26 cellular contexts compared by ENCODE assay signal in the genomic region with DNA sequence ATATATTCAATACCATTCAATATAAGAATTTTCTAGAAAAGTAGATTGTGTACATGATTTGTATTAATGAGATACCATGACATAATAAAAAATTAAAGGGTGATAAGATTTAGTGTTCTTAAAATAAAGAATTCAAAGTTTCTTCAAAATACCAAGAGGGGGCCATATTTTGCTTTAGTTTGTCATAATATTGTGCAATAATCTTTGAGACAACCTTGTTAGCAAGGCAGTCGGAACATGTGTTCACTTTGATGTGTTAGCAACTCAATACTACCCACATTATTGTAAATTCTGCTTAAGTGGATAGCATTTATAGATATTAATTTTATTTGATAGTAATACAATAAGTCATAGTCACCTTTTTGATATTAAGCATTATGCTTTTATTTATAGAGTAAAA.
"Had no signal": no experiment of that assay in that cellular context is flagged by ENCODE, and none has a peak within 500 bp of the region (broad histone marks: within the 10 kb centered on the region; RNA-seq: fewer than 3 reads in every experiment).

No MANE protein-coding gene starts in this region.

- H3K36me3 ChIP-seq: left ventricle myocardium inferior, ovary, right atrium auricular region, stomach, thyroid gland, transverse colon, upper lobe of left lung, vagina had no signal

- DNase-seq: hypothalamus; immature natural killer cell; kidney; left colon; left ventricle myocardium inferior; naive B cell; natural killer cell; nephron progenitor cell; ovary; stimulated activated CD4-positive, alpha-beta T cell treated with anti-CD3 and anti-CD28 coated beads, Interleukin-12 subunit alpha, Interleukin-12 subunit beta, amount 100 ng/mL, for 4 hours; stimulated activated CD4-positive, alpha-beta T cell treated with anti-CD3 and anti-CD28 coated beads, Interleukin-15, amount 100 ng/mL, for 24 hours; stimulated activated CD4-positive, alpha-beta T cell treated with anti-CD3 and anti-CD28 coated beads, Interleukin-2, amount 100 ng/mL, for 24 hours; stimulated activated CD4-positive, alpha-beta T cell treated with anti-CD3 and anti-CD28 coated beads, Interleukin-4, amount 100 ng/mL, for 1 hour; stimulated activated naive B cell treated with anti-CD40 and anti-IgM and Interleukin-4, amounts not matched to agents 10 μg/mL and 1 μg/mL and 100 μg/mL, for 72 hours; stimulated activated naive CD8-positive, alpha-beta T cell treated with anti-CD3 and anti-CD28 coated beads, Interleukin-15, Interleukin-2, amounts not matched to agents 100 U/mL and 50 U/mL, for 24 hours; stomach; testis; thyroid gland; transverse colon; upper lobe of left lung had no signal

- FAIRE-seq: islet of Langerhans, kidney had no signal

- H3K27me3 ChIP-seq: ovary, right atrium auricular region, stomach, testis, thyroid gland, transverse colon, upper lobe of left lung, vagina had no signal

- H3K27ac ChIP-seq: left ventricle myocardium inferior, ovary, right atrium auricular region, skin epidermis, stomach, testis, thyroid gland, transverse colon, upper lobe of left lung, vagina had no signal

- ATAC-seq: left colon; natural killer cell; sciatic nerve; stimulated activated naive B cell treated with anti-CD40 and anti-IgM and Interleukin-4, amounts not matched to agents 10 μg/mL and 1 μg/mL and 100 μg/mL, for 72 hours; stimulated activated naive CD8-positive, alpha-beta T cell treated with anti-CD3 and anti-CD28 coated beads, Interleukin-15, Interleukin-2, amounts not matched to agents 100 U/mL and 50 U/mL, for 24 hours had no signal

- H3K4me3 ChIP-seq: left ventricle myocardium inferior, lung, ovary, right atrium auricular region, skin epidermis, stomach, testis, thyroid gland, transverse colon, upper lobe of left lung, vagina had no signal

- H3K9me3 ChIP-seq: left ventricle myocardium inferior, ovary, right atrium auricular region, stomach, testis, thyroid gland, transverse colon, upper lobe of left lung, vagina had no signal

- H3K4me1 ChIP-seq: left ventricle myocardium inferior, right atrium auricular region, stomach, testis, thyroid gland, transverse colon, upper lobe of left lung, vagina had no signal
